ENCODE assay signal across 26 cellular contexts in the genomic region with DNA sequence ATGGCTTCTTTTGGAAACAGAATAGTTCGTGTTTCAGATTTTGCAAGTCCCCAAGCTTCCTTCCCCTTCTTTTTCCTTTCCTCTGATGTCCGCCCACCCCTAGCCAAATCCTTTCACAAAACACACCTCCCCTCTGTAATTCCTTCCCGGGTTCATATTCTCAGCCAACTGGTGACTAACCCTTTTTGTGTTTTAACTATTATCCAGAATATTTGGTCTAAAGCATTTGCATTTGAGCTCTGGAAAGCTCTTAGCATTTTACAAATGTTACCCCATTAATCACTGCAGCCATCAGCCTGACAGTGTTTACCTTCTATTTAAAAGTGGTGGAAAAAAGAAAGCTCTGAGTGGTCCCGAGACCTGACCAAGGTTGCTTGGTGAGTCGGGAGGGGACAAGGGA.
DNase-seq lines count a peak whose midpoint lies in the region; ATAC-seq and TF ChIP-seq lines count a peak whose summit lies in the region.
"Had no signal": no experiment of that assay in that cellular context is flagged by ENCODE, and none has a peak within 500 bp of the region (broad histone marks: within the 10 kb centered on the region; RNA-seq: fewer than 3 reads in every experiment).

No MANE protein-coding gene starts in this region.

- TF ChIP-seq CTCF in fibroblast of mammary gland (conservative IDR thresholded peaks at IDR 0.05; ENCODE audit: control insufficient read depth, insufficient read depth, low read depth, low read length) (no peak), glutamatergic neuron (IDR thresholded peaks at IDR 0.05; ENCODE audit: partially characterized antibody, unreplicated experiment) (no peak)

- no peak overlapping the region for H3K27ac Mint-ChIP-seq in glutamatergic neuron (ENCODE audit: unreplicated experiment)
- H3K27ac Mint-ChIP-seq: activated CD4-positive, alpha-beta T cell treated with anti-CD3 and anti-CD28 coated beads, Interleukin-2, amount 10 ng/mL, durations not matched to agents 7 days and 5 days; activated naive CD8-positive, alpha-beta T cell treated with anti-CD3 and anti-CD28 coated beads, Interleukin-2, amount 50 U/mL, for 24 hours; activated T-cell treated with anti-CD3 and anti-CD28 coated beads, Interleukin-2, amount 50 U/mL, for 24 hours; CD4-positive, alpha-beta T cell had no signal

- H2AFZ ChIP-seq in GM23248 (0 out of 2 replicates have a peak overlapping the region, but pooled peaks have one; percentile 35), Karpas-422 (ENCODE audit: low read length) (no peak overlapping the region)

- H3K27ac ChIP-seq in GM23248: no peak overlapping the region
- no peak overlapping the region for H3K27ac ChIP-seq in Karpas-422 (ENCODE audit: low read length)
- H3K27ac ChIP-seq: brain microvascular endothelial cell, right lobe of liver, suprapubic skin, uterus had no signal

- H3K9me2 ChIP-seq in GM23248 (ENCODE audit: insufficient read depth) (no peaks in the 10 kb centered on the region), Karpas-422 (replicated peaks; ENCODE audit: insufficient read depth, low read length) (no peaks in the 10 kb centered on the region)

- H3F3A ChIP-seq in GM23248 (ENCODE audit: insufficient read depth): no peaks in the 10 kb centered on the region

- no peaks in the 10 kb centered on the region for H3K36me3 ChIP-seq in GM23248 (ENCODE audit: low read depth)
- H3K36me3 ChIP-seq in Karpas-422 (ENCODE audit: insufficient read depth, low read length): 0 out of 2 replicates have a peak, but pooled peaks cover 5% of the 10 kb centered on the region
- H3K36me3 ChIP-seq: brain microvascular endothelial cell, right lobe of liver, suprapubic skin, uterus had no signal

- peaks cover 2% of the 10 kb centered on the region for H3K9me3 Mint-ChIP-seq in glutamatergic neuron (ENCODE audit: unreplicated experiment)
- H3K9me3 Mint-ChIP-seq: activated naive CD8-positive, alpha-beta T cell treated with anti-CD3 and anti-CD28 coated beads, Interleukin-2, amount 50 U/mL, for 24 hours had no signal

- H3K4me2 ChIP-seq in GM23248 (ENCODE audit: unreplicated experiment) (peak overlapping the region; percentile 32), Karpas-422 (ENCODE audit: low read depth, low read length, poor library complexity, severe bottlenecking) (peak overlapping the region; percentile 18)

- H3K4me3 ChIP-seq in GM23248: 0 out of 2 replicates have a peak overlapping the region, but pooled peaks have one; percentile 13
- H3K4me3 ChIP-seq in Karpas-422 (ENCODE audit: low read length): no peak overlapping the region
- no peak overlapping the region for H3K4me3 ChIP-seq in fibroblast of mammary gland (ENCODE audit: control insufficient read depth, low read depth, low read length)
- H3K4me3 ChIP-seq: lung, right lobe of liver, suprapubic skin, uterus had no signal

- ATAC-seq in HG02623 (IDR thresholded peaks at IDR 0.05; ENCODE audit: unreplicated experiment): no peak
- ATAC-seq: activated naive CD8-positive, alpha-beta T cell treated with anti-CD3 and anti-CD28 coated beads, Interleukin-2, amount 50 U/mL, for 24 hours; Panc1; right lobe of liver had no signal

- H3K4me1 Mint-ChIP-seq in glutamatergic neuron (ENCODE audit: low read depth, unreplicated experiment): peaks cover 8% of the 10 kb centered on the region
- H3K4me1 Mint-ChIP-seq: activated CD4-positive, alpha-beta T cell treated with anti-CD3 and anti-CD28 coated beads, Interleukin-2, amount 10 ng/mL, durations not matched to agents 7 days and 5 days; activated naive CD8-positive, alpha-beta T cell treated with anti-CD3 and anti-CD28 coated beads, Interleukin-2, amount 50 U/mL, for 24 hours had no signal

- H4K20me1 ChIP-seq in GM23248 (ENCODE audit: insufficient read depth) (no peaks in the 10 kb centered on the region), Karpas-422 (ENCODE audit: insufficient read depth, low read depth, low read length) (no peaks in the 10 kb centered on the region)

- H3K79me2 ChIP-seq in GM23248 (ENCODE audit: insufficient read depth) (no peaks in the 10 kb centered on the region), Karpas-422 (ENCODE audit: low read length) (no peaks in the 10 kb centered on the region)

- 26 to 46% methylated on average over 5 of the region's 5 CpGs for WGBS in GM23248 (ENCODE audit: low coverage in 1 of 2, low lambda C conversion rate in 2 of 2, missing lambda C conversion rate in 2 of 2), 2 experiments

- H3K4me1 ChIP-seq in GM23248 (ENCODE audit: insufficient read depth) (peaks cover 10% of the 10 kb centered on the region), Karpas-422 (ENCODE audit: low read length) (peaks cover 39% of the 10 kb centered on the region)
- H3K4me1 ChIP-seq: right lobe of liver, uterus had no signal

- H3K36me3 Mint-ChIP-seq in glutamatergic neuron (ENCODE audit: unreplicated experiment): peaks cover 4% of the 10 kb centered on the region

- no peaks in the 10 kb centered on the region for H3K9me3 ChIP-seq in GM23248 (ENCODE audit: low read depth)
- H3K9me3 ChIP-seq in Karpas-422 (ENCODE audit: low read length): peaks cover 13% of the 10 kb centered on the region; the same call in 1 of the 2 replicates
- H3K9me3 ChIP-seq: right lobe of liver, uterus had no signal

- H3K27me3 ChIP-seq in GM23248 (replicated peaks; ENCODE audit: insufficient read depth) (no peaks in the 10 kb centered on the region), Karpas-422 (ENCODE audit: low read length) (no peaks in the 10 kb centered on the region)
- H3K27me3 ChIP-seq: brain microvascular endothelial cell, right lobe of liver, suprapubic skin, uterus had no signal

- peak; percentile 49 for DNase-seq in GM23248
- no peak for DNase-seq in Karpas-422
- peak; percentile 16 for DNase-seq in fibroblast of mammary gland (ENCODE audit: low read depth)
- DNase-seq in renal cortical epithelial cell (ENCODE audit: low read depth): peak; percentile 49
- DNase-seq in glutamatergic neuron: no peak
- DNase-seq in GDM1 (lab: John Stamatoyannopoulos, UW): no peak
- DNase-seq: activated CD4-positive, alpha-beta T cell treated with anti-CD3 and anti-CD28 coated beads, Interleukin-2, amount 10 ng/mL, durations not matched to agents 7 days and 5 days; activated gamma-delta T cell; activated naive CD8-positive, alpha-beta T cell treated with anti-CD3 and anti-CD28 coated beads, Interleukin-2, amount 50 U/mL, for 24 hours; activated T-cell treated with anti-CD3 and anti-CD28 coated beads, Interleukin-2, amount 50 U/mL, for 24 hours; brain microvascular endothelial cell; CD4-positive, alpha-beta T cell; head of caudate nucleus; NCI-H2171; NCI-H510A; NK-92 treated with Interleukin-12 subunit alpha and Interleukin-12 subunit beta, amount 100 ng/mL, for 24 hours; posterior cingulate gyrus; right lobe of liver; SHP77; stimulated activated naive CD4-positive, alpha-beta T cell; SW 1271; uterus had no signal

- in situ Hi-C loops in GM23248 (cut with MboI): no loop called here

- no peak overlapping the region for H3K4me3 Mint-ChIP-seq in glutamatergic neuron (ENCODE audit: unreplicated experiment)
- H3K4me3 Mint-ChIP-seq: activated CD4-positive, alpha-beta T cell treated with anti-CD3 and anti-CD28 coated beads, Interleukin-2, amount 10 ng/mL, durations not matched to agents 7 days and 5 days; activated naive CD8-positive, alpha-beta T cell treated with anti-CD3 and anti-CD28 coated beads, Interleukin-2, amount 50 U/mL, for 24 hours; activated T-cell treated with anti-CD3 and anti-CD28 coated beads, Interleukin-2, amount 50 U/mL, for 24 hours; CD4-positive, alpha-beta T cell had no signal

- no peaks in the 10 kb centered on the region for H3K27me3 Mint-ChIP-seq in glutamatergic neuron (ENCODE audit: unreplicated experiment)

- H3K9ac ChIP-seq in GM23248 (no peak overlapping the region), Karpas-422 (ENCODE audit: low read length) (no peak overlapping the region)

Comparison
In these comparisons a context has a peak if more than half of its experiments do, and no peak if none do; other contexts are left out.
1. DNase-seq: peak in GM23248 (single experiment), fibroblast of mammary gland (single experiment) and renal cortical epithelial cell (single experiment); none in Karpas-422 (single experiment), glutamatergic neuron (single experiment) and GDM1 (single experiment).